1 cellular context compared by ENCODE assay signal in the genomic region with DNA sequence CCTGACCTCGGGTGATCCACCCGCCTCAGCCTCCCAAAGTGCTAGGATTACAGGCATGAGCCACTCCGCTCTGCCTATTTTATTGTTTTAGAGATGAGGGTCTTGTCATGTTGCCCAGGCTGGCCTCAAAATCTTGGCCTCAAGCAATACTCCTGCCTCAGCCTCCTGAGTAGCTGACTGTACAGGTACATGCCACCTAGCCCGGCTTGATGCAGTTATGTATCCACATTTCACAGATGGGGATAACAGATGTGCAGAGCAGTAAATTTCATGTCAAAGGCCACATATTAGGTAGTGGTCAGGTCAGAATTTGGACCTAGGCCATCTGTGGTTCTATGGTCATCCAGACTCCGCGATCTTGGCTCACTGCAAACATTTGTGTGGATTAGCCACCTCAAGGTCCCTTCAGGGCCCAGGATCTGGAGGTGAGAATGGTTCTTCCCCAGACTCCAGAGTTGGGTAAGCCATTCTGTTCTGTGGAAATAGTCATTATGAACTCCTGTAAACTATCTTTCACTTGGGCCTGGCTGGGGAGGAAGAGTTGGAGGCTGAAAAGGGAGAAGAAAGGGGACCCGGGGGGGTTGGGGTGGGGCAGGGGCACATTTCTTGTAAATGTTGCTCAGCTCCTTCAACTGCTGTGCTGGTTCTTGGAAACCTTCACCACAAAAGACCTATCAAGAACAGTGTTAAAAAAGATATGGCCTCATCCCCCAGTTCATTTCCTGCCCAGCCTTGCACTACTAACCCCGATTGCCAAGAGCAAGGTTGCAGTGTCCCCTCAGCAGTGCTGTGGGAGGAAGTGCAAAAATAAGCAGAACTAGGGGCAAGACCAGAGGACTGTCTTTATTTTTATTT.
TF ChIP-seq lines count a peak whose summit lies in the region.

No MANE protein-coding gene starts in this region.

TF ChIP-seq in K562, 482 proteins besides CTCF, POLR2A, EP300 and RAD21 (continued from another document and continues in another):
- TF ChIP-seq CLOCK (CRISPR knock-in tag; IDR thresholded peaks at IDR 0.05; ENCODE audit: borderline replicate concordance) (no peak), CREB1 (IDR thresholded peaks at IDR 0.05) (no peak), CREB1 (CRISPR knock-in tag; IDR thresholded peaks at IDR 0.05) (no peak), SIN3A (IDR thresholded peaks at IDR 0.05; ENCODE audit: borderline replicate concordance in 2 of 2, control insufficient read depth in 1 of 2, low read depth in 2 of 2, low read length in 2 of 2) (no peak), ZNF707 (CRISPR knock-in tag; conservative IDR thresholded peaks at IDR 0.05) (no peak; the same call in 1 of the 2 replicates), NCOA4 (IDR thresholded peaks at IDR 0.05; ENCODE audit: partially characterized antibody) (no peak), GTF2A2 (tag; IDR thresholded peaks at IDR 0.05) (peak; percentile 71), NRF1 (conservative IDR thresholded peaks at IDR 0.05 in 1 of 2, IDR thresholded peaks at IDR 0.05 in 1 of 2) (peak in 1 of 2 experiments; percentile 28; a peak in 1 of 4 replicates), POLR2B (IDR thresholded peaks at IDR 0.05; ENCODE audit: low read depth, partially characterized antibody) (no peak), OTX1 (CRISPR knock-in tag; IDR thresholded peaks at IDR 0.05) (no peak), ZNF140 (CRISPR knock-in tag; IDR thresholded peaks at IDR 0.05) (no peak), ATF1 (CRISPR knock-in tag; IDR thresholded peaks at IDR 0.05) (no peak), ATF1 (tag; IDR thresholded peaks at IDR 0.05) (peak; percentile 53), FIP1L1 (IDR thresholded peaks at IDR 0.05; ENCODE audit: low read depth, low read length, poor library complexity, severe bottlenecking) (no peak), PPARD (CRISPR knock-in tag; IDR thresholded peaks at IDR 0.05) (no peak), CC2D1A (IDR thresholded peaks at IDR 0.05) (peak; percentile 78; the same call in 1 of the 2 replicates), ZNF23 (CRISPR knock-in tag; IDR thresholded peaks at IDR 0.05) (no peak), SMARCA4 (IDR thresholded peaks at IDR 0.05) (peak; percentile 94), POLR2H (tag; IDR thresholded peaks at IDR 0.05; ENCODE audit: low read depth) (peak; percentile 73; the same call in 1 of the 2 replicates), KLF10 (CRISPR knock-in tag; IDR thresholded peaks at IDR 0.05) (no peak), ZNF57 (CRISPR knock-in tag; IDR thresholded peaks at IDR 0.05) (no peak), KLF16 (IDR thresholded peaks at IDR 0.05) (peak; percentile 91), SAFB2 (IDR thresholded peaks at IDR 0.05; ENCODE audit: borderline replicate concordance, low read depth, low read length, severe bottlenecking) (no peak), HIVEP1 (CRISPR knock-in tag; IDR thresholded peaks at IDR 0.05) (peak; percentile 24; the same call in 1 of the 2 replicates), ZNF274 (IDR thresholded peaks at IDR 0.05; ENCODE audit: borderline replicate concordance, low read depth, low read length) (no peak), ZNF699 (CRISPR knock-in tag; IDR thresholded peaks at IDR 0.05; ENCODE audit: insufficient replicate concordance) (no peak), GABPB1 (CRISPR knock-in tag; IDR thresholded peaks at IDR 0.05) (peak; percentile 57; the same call in 1 of the 2 replicates), ZNF431 (CRISPR knock-in tag; IDR thresholded peaks at IDR 0.05) (no peak), ZNF766 (CRISPR knock-in tag; conservative IDR thresholded peaks at IDR 0.05) (peak; percentile 89), ZNF586 (CRISPR knock-in tag; conservative IDR thresholded peaks at IDR 0.05) (no peak), MYC (IDR thresholded peaks at IDR 0.05; ENCODE audit: low read depth, low read length) (peak; percentile 72), MYC (CRISPR knock-in tag; IDR thresholded peaks at IDR 0.05; ENCODE audit: borderline replicate concordance, low read depth) (peak; percentile 91; the same call in 1 of the 2 replicates), ZNF764 (CRISPR knock-in tag; IDR thresholded peaks at IDR 0.05; ENCODE audit: low read depth) (no peak), YY1 (IDR thresholded peaks at IDR 0.05; ENCODE audit: borderline replicate concordance in 1 of 3, control insufficient read depth in 1 of 3, extremely low read depth in 1 of 3, insufficient read depth in 3 of 3, insufficient read length in 1 of 3, insufficient replicate concordance in 2 of 3, low read depth in 1 of 3, low read length in 2 of 3) (peak in 1 of 3 experiments; percentile 54), ZKSCAN1 (IDR thresholded peaks at IDR 0.05; ENCODE audit: low read depth, low read length) (peak; percentile 45; the same call in 1 of the 2 replicates), ZBTB40 (IDR thresholded peaks at IDR 0.05) (no peak), ZBTB40 (CRISPR knock-in tag; IDR thresholded peaks at IDR 0.05) (no peak)
- TF ChIP-seq, protein P1, sequence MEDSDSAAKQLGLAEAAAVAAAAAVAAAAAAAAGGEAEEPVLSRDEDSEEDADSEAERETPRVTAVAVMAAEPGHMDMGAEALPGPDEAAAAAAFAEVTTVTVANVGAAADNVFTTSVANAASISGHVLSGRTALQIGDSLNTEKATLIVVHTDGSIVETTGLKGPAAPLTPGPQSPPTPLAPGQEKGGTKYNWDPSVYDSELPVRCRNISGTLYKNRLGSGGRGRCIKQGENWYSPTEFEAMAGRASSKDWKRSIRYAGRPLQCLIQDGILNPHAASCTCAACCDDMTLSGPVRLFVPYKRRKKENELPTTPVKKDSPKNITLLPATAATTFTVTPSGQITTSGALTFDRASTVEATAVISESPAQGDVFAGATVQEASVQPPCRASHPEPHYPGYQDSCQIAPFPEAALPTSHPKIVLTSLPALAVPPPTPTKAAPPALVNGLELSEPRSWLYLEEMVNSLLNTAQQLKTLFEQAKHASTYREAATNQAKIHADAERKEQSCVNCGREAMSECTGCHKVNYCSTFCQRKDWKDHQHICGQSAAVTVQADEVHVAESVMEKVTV (CRISPR knock-in tag; IDR thresholded peaks at IDR 0.05): peak; percentile 35; the same call in 1 of the 2 replicates
- TF ChIP-seq, protein P2, sequence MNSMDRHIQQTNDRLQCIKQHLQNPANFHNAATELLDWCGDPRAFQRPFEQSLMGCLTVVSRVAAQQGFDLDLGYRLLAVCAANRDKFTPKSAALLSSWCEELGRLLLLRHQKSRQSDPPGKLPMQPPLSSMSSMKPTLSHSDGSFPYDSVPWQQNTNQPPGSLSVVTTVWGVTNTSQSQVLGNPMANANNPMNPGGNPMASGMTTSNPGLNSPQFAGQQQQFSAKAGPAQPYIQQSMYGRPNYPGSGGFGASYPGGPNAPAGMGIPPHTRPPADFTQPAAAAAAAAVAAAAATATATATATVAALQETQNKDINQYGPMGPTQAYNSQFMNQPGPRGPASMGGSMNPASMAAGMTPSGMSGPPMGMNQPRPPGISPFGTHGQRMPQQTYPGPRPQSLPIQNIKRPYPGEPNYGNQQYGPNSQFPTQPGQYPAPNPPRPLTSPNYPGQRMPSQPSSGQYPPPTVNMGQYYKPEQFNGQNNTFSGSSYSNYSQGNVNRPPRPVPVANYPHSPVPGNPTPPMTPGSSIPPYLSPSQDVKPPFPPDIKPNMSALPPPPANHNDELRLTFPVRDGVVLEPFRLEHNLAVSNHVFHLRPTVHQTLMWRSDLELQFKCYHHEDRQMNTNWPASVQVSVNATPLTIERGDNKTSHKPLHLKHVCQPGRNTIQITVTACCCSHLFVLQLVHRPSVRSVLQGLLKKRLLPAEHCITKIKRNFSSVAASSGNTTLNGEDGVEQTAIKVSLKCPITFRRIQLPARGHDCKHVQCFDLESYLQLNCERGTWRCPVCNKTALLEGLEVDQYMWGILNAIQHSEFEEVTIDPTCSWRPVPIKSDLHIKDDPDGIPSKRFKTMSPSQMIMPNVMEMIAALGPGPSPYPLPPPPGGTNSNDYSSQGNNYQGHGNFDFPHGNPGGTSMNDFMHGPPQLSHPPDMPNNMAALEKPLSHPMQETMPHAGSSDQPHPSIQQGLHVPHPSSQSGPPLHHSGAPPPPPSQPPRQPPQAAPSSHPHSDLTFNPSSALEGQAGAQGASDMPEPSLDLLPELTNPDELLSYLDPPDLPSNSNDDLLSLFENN (IDR thresholded peaks at IDR 0.05; ENCODE audit: low read depth in 2 of 2, low read length in 2 of 2): peak in 1 of 2 experiments; percentile 93; a peak in 2 of 4 replicates
- TF ChIP-seq, protein P3, sequence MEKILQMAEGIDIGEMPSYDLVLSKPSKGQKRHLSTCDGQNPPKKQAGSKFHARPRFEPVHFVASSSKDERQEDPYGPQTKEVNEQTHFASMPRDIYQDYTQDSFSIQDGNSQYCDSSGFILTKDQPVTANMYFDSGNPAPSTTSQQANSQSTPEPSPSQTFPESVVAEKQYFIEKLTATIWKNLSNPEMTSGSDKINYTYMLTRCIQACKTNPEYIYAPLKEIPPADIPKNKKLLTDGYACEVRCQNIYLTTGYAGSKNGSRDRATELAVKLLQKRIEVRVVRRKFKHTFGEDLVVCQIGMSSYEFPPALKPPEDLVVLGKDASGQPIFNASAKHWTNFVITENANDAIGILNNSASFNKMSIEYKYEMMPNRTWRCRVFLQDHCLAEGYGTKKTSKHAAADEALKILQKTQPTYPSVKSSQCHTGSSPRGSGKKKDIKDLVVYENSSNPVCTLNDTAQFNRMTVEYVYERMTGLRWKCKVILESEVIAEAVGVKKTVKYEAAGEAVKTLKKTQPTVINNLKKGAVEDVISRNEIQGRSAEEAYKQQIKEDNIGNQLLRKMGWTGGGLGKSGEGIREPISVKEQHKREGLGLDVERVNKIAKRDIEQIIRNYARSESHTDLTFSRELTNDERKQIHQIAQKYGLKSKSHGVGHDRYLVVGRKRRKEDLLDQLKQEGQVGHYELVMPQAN (IDR thresholded peaks at IDR 0.05; ENCODE audit: borderline replicate concordance): no peak
